1 cellular context compared by ENCODE assay signal in genomic region chr20:63833776-63834544, GRCh38.
TF ChIP-seq lines count a peak whose summit lies in the region.

No MANE protein-coding gene starts in this region.

TF ChIP-seq in IMR-90, 13 proteins besides CTCF, POLR2A, EP300 and RAD21 (continued from another document):
- peak; percentile 75 for TF ChIP-seq USF2 (IDR thresholded peaks at IDR 0.05; ENCODE audit: low read depth, low read length)
- TF ChIP-seq ELK1 (IDR thresholded peaks at IDR 0.05; ENCODE audit: borderline replicate concordance, low read depth, low read length) = no peak
- no peak for TF ChIP-seq RFX5 (IDR thresholded peaks at IDR 0.05; ENCODE audit: low read depth, low read length)
- peak; percentile 5 for TF ChIP-seq RCOR1 (IDR thresholded peaks at IDR 0.05; ENCODE audit: insufficient replicate concordance, low read length)
TF ChIP-seq in IMR-90: peak in this region for 5.
